11 cellular contexts compared by ENCODE assay signal in genomic region chr14:95500201-95500681, GRCh38. TPM values are rescaled to one million over a fixed set of nuclear protein-coding genes. Genes with fewer than 3 reads are reported as not detected.
DNase-seq lines count a peak whose midpoint lies in the region; ATAC-seq and TF ChIP-seq lines count a peak whose summit lies in the region.
"Had no signal": no experiment of that assay in that cellular context is flagged by ENCODE, and none has a peak within 500 bp of the region (broad histone marks: within the 10 kb centered on the region; RNA-seq: fewer than 3 reads in every experiment).

No MANE protein-coding gene starts in this region.

- DNase-seq in Ammon's horn (ENCODE audit: low spot score) = peak; percentile 92
- DNase-seq in Peyer's patch = peak in 2 of 3 donors; percentile 62 to 66
- peak; percentile 62 to 94 (median 86) for DNase-seq in head of caudate nucleus
- DNase-seq in pons (ENCODE audit: low spot score) = peak; percentile 94
- DNase-seq in AG08395 (ENCODE audit: low spot score) = no peak
- DNase-seq in stimulated activated naive CD4-positive, alpha-beta T cell (lab: John Stamatoyannopoulos, UW) = no peak
- DNase-seq in NCI-H128 (lab: John Stamatoyannopoulos, UW; ENCODE audit: unreplicated experiment) = no peak
- no peak for DNase-seq in GM23338 (ENCODE audit: low spot score)
- DNase-seq: kidney, NCI-H524 had no signal

- H3K9me2 ChIP-seq in GM23338 (ENCODE audit: insufficient read depth) = no peaks in the 10 kb centered on the region

- H3K27me3 Mint-ChIP-seq in GM23338 (ENCODE audit: insufficient read depth, low read depth, poor library complexity) = peaks cover 2% of the 10 kb centered on the region

- H3K36me3 ChIP-seq in Peyer's patch = no peaks in the 10 kb centered on the region
- H3K36me3 ChIP-seq in GM23338 (ENCODE audit: insufficient read depth) = no peaks in the 10 kb centered on the region

- no peaks in the 10 kb centered on the region for H3K4me1 Mint-ChIP-seq in GM23338

- intact Hi-C loops in head of caudate nucleus (cut with DNase I) = loop anchor here (5.0 kb wide), 1 partner anchor 43 kb away; no protein-coding TSS in a partner anchor

- no peak overlapping the region for H3K4me2 ChIP-seq in GM23338

- TF ChIP-seq CTCF in Peyer's patch (IDR thresholded peaks at IDR 0.05) (no peak), GM23338 (conservative IDR thresholded peaks at IDR 0.05; ENCODE audit: low read depth in 2 of 2) (no peak)

- H3K4me1 ChIP-seq in Peyer's patch = peaks cover 0 to 50% (median 27%) of the 10 kb centered on the region in 4 donors
- H3K4me1 ChIP-seq in GM23338 (ENCODE audit: insufficient read depth) = no peaks in the 10 kb centered on the region

- H3K4me3 ChIP-seq in Peyer's patch (no peak overlapping the region), GM23338 (no peak overlapping the region)

- ATAC-seq in GM23338 = no peak

- no peaks in the 10 kb centered on the region for H4K20me1 ChIP-seq in GM23338 (replicated peaks; ENCODE audit: insufficient read depth)

- no peaks in the 10 kb centered on the region for H3K36me3 Mint-ChIP-seq in GM23338 (ENCODE audit: low read depth)
- H3K36me3 Mint-ChIP-seq: type B pancreatic cell had no signal

- no peaks in the 10 kb centered on the region for H3K79me2 ChIP-seq in GM23338 (replicated peaks; ENCODE audit: insufficient read depth)

- H3K27me3 ChIP-seq in Peyer's patch = no peaks in the 10 kb centered on the region
- no peaks in the 10 kb centered on the region for H3K27me3 ChIP-seq in GM23338 (ENCODE audit: insufficient read depth)

- no peak overlapping the region for H3K4me3 Mint-ChIP-seq in GM23338

- no peak overlapping the region for H2AFZ ChIP-seq in GM23338

- no peak for TF ChIP-seq POLR2A in Peyer's patch (IDR thresholded peaks at IDR 0.05)

- H3K27ac ChIP-seq in Peyer's patch (peak overlapping the region in 2 of 4 donors; percentile 51 to 63), GM23338 (ENCODE audit: low read depth) (no peak overlapping the region)

- no peaks in the 10 kb centered on the region for H3F3A ChIP-seq in GM23338 (replicated peaks; ENCODE audit: low read depth)

- no peaks in the 10 kb centered on the region for H3K9me3 ChIP-seq in Peyer's patch

- H3K27ac Mint-ChIP-seq in GM23338 = no peak overlapping the region
- H3K27ac Mint-ChIP-seq: type B pancreatic cell had no signal

- H3K9me3 Mint-ChIP-seq in GM23338 = no peaks in the 10 kb centered on the region
- H3K9me3 Mint-ChIP-seq: type B pancreatic cell had no signal

TF ChIP-seq in GM23338, 12 proteins besides CTCF, POLR2A, EP300 and RAD21 (continues in another document):
- TF ChIP-seq NANOG (IDR thresholded peaks at IDR 0.05; ENCODE audit: borderline replicate concordance) (no peak), ZNF462 (CRISPR knock-in tag; IDR thresholded peaks at IDR 0.05) (no peak), EZH2phosphoT487 (IDR thresholded peaks at IDR 0.05; ENCODE audit: unreplicated experiment) (no peak), EZH2 (IDR thresholded peaks at IDR 0.05; ENCODE audit: low read depth, unreplicated experiment) (no peak), REST (IDR thresholded peaks at IDR 0.05; ENCODE audit: unreplicated experiment) (no peak), ZNF331 (CRISPR knock-in tag; IDR thresholded peaks at IDR 0.05; ENCODE audit: low read depth) (no peak), CREB1 (CRISPR knock-in tag; IDR thresholded peaks at IDR 0.05; ENCODE audit: low read depth) (no peak), JUNB (IDR thresholded peaks at IDR 0.05; ENCODE audit: unreplicated experiment) (no peak), POLR2AphosphoS5 (IDR thresholded peaks at IDR 0.05; ENCODE audit: low read depth) (no peak)

RNA-seq across cellular contexts. Expression of gene SYNE3, which starts 16.2 kb away (rescaled TPM):
- total RNA-seq in Peyer's patch = 10 to 100 TPM in 3 of 4 donors, 1 to 10 TPM in 1; 7.2 to 35.5 (median 13.1) TPM
- under 0.01 and 0.03 TPM in 2 replicates for total RNA-seq in GM23338 (2014; rRNA removed; shearing (Covaris generic))
- polyA plus RNA-seq in GM23338 (2016; fragmentation: Nextera tagmentation; extraction: Ambion mirVana) = 0.02 TPM in 1 of 2 replicates, not detected in the other

RNA-seq across cellular contexts. Expression of gene GLRX5, which starts 34.6 kb away (rescaled TPM):
- 10 to 100 TPM; 24.8 to 42.7 (median 29.5) TPM for total RNA-seq in Peyer's patch
- total RNA-seq in GM23338 (2014; rRNA removed; shearing (Covaris generic)) = 91.4 and 96.6 TPM in 2 replicates
- 130 and 135 TPM in 2 replicates for polyA plus RNA-seq in GM23338 (2016; fragmentation: Nextera tagmentation; extraction: Ambion mirVana)

Comparison
In these comparisons a context has a peak if more than half of its experiments do, and no peak if none do; other contexts are left out.
1. DNase-seq: peak in Ammon's horn (single experiment), Peyer's patch (2 of 3), head of caudate nucleus (42 of 42) and pons (single experiment); none in AG08395 (single experiment), stimulated activated naive CD4-positive, alpha-beta T cell (0 of 6), NCI-H128 (single experiment) and GM23338 (single experiment).